Comparison of ENCODE assay signal across 26 cellular contexts in the genomic region with DNA sequence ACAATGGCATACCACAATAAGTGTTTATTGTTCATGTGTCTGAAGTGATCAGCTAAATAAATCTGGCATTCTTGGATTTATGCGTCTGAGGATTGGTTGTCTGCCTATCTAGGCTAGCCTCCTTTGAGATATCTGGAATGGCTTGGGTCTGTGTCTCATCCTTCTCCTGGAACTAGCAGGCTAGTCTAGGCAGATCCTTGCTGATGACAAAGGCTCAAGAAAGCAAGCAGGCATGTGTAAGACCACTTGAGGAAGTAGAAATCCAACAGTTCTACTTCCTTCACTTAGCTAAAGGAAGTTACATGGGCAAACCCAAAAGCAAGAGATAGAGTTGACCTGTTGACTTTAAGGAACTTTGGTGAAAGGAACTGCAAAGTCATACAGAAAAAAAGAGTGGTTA.
"Had no signal": no experiment of that assay in that cellular context is flagged by ENCODE, and none has a peak within 500 bp of the region (broad histone marks: within the 10 kb centered on the region; RNA-seq: fewer than 3 reads in every experiment).

No MANE protein-coding gene starts in this region.

- H3K27me3 ChIP-seq: heart right ventricle, left lung, neutrophil, sigmoid colon, stomach, thyroid gland, upper lobe of left lung had no signal

- ATAC-seq: activated CD8-positive, alpha-beta T cell treated with anti-CD3 and anti-CD28 coated beads for 36 hours; activated naive CD4-positive, alpha-beta T cell treated with anti-CD3 and anti-CD28 coated beads, Interleukin-2, amount 50 U/mL, for 72 hours; heart right ventricle; left lung; lower lobe of right lung; mucosa of descending colon; stimulated activated effector memory CD8-positive, alpha-beta T cell treated with anti-CD3 and anti-CD28 coated beads, Interleukin-12 subunit alpha, Interleukin-12 subunit beta, amount 100 ng/mL, for 72 hours had no signal

- H3K9me3 ChIP-seq: left lung, lower lobe of right lung, mucosa of descending colon, neutrophil, sigmoid colon, thyroid gland, upper lobe of left lung had no signal

- H3K4me3 Mint-ChIP-seq: activated B cell treated with CpG ODN at 0.5 μM for 24 hours; activated CD8-positive, alpha-beta T cell treated with anti-CD3 and anti-CD28 coated beads for 36 hours; nephron progenitor cell; stimulated activated effector memory CD8-positive, alpha-beta T cell treated with anti-CD3 and anti-CD28 coated beads, Interleukin-12 subunit alpha, Interleukin-12 subunit beta, amount 100 ng/mL, for 72 hours had no signal

- H3K9me3 Mint-ChIP-seq: activated CD8-positive, alpha-beta T cell treated with anti-CD3 and anti-CD28 coated beads for 36 hours had no signal

- DNase-seq: activated B cell treated with CpG ODN at 0.5 μM for 24 hours; activated CD4-positive, alpha-beta T cell treated with anti-CD3 and anti-CD28 coated beads, Interleukin-2, amount 50 U/mL, for 1 hour; activated CD8-positive, alpha-beta T cell treated with anti-CD3 and anti-CD28 coated beads for 36 hours; activated naive CD4-positive, alpha-beta T cell; activated T-cell treated with anti-CD3 and anti-CD28 coated beads, Interleukin-2, amount 50 U/mL, for 48 hours; anterior cingulate cortex; effector CD8-positive, alpha-beta T cell; erythroblast; foreskin fibroblast; heart right ventricle; left lung; lower lobe of right lung; mucosa of descending colon; nephron progenitor cell; sigmoid colon; small intestine; stimulated activated CD4-positive, alpha-beta T cell treated with anti-CD3 and anti-CD28 coated beads, Interleukin-4, amount 100 ng/mL, for 24 hours; stomach; T-helper 2 cell; thyroid gland; upper lobe of left lung had no signal

- H3K27me3 Mint-ChIP-seq: activated B cell treated with CpG ODN at 0.5 μM for 24 hours; activated CD8-positive, alpha-beta T cell treated with anti-CD3 and anti-CD28 coated beads for 36 hours; progenitor cell of endocrine pancreas had no signal

- H3K4me1 Mint-ChIP-seq: activated B cell treated with CpG ODN at 0.5 μM for 24 hours; stimulated activated effector memory CD8-positive, alpha-beta T cell treated with anti-CD3 and anti-CD28 coated beads, Interleukin-12 subunit alpha, Interleukin-12 subunit beta, amount 100 ng/mL, for 72 hours had no signal

- H3K27ac Mint-ChIP-seq: activated B cell treated with CpG ODN at 0.5 μM for 24 hours; activated CD8-positive, alpha-beta T cell treated with anti-CD3 and anti-CD28 coated beads for 36 hours; activated naive CD4-positive, alpha-beta T cell treated with anti-CD3 and anti-CD28 coated beads, Interleukin-2, amount 50 U/mL, for 72 hours; activated T-helper 2 cell treated with anti-CD3 and anti-CD28 coated beads, Interferon-gamma antibody, Interleukin-2, Interleukin-4, amounts not matched to agents 10 μg/mL and 5 μg/mL and 100 μg/mL, durations not matched to agents 14 hours and 24 hours and 36 hours; nephron progenitor cell; progenitor cell of endocrine pancreas; stimulated activated effector memory CD8-positive, alpha-beta T cell treated with anti-CD3 and anti-CD28 coated beads, Interleukin-12 subunit alpha, Interleukin-12 subunit beta, amount 100 ng/mL, for 72 hours had no signal

- H3K36me3 Mint-ChIP-seq: activated naive CD4-positive, alpha-beta T cell treated with anti-CD3 and anti-CD28 coated beads, Interleukin-2, amount 50 U/mL, for 72 hours; stimulated activated effector memory CD8-positive, alpha-beta T cell treated with anti-CD3 and anti-CD28 coated beads, Interleukin-12 subunit alpha, Interleukin-12 subunit beta, amount 100 ng/mL, for 72 hours had no signal

- H3K27ac ChIP-seq: heart right ventricle, left lung, lower lobe of right lung, neutrophil, sigmoid colon, stomach, thyroid gland, upper lobe of left lung had no signal

- H3K4me3 ChIP-seq: heart right ventricle, left lung, lower lobe of right lung, mucosa of descending colon, sigmoid colon, stomach, thyroid gland, upper lobe of left lung had no signal

- H3K4me1 ChIP-seq: heart right ventricle, left lung, lower lobe of right lung, sigmoid colon, stomach, thyroid gland, upper lobe of left lung had no signal
